Comparison of ENCODE assay signal across 10 cellular contexts in the genomic region with DNA sequence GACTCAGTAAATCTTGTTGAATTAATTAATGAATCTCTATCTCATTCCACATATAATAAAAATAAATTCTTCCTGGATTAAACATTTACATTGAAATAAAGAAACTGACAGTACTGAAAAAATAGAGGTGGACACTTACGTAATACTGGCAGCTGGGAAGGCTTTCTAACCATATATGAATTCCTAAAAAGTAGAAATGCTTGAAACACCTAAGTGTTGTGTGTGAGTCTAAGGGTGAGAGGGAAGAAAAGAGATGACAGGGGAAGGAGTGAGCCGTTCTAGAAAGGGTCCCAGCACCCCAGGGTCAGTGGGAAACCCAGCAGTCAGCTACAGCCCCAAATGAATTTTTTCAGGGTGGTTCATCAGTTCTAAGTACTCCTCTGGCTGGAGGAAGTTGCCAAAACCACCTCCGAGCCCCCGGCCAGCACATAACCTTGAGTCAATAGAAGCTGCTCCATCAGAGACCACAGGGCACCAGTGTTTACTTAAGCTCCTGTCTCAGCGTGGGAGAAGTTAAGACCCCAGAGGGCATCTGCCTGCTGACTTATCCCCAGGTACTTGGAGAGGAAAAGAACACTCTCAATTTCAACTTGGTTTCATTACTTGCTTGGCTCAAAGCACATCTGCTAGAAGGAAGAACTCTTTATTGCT. TPM values are rescaled to one million over a fixed set of nuclear protein-coding genes. Genes with fewer than 3 reads are reported as not detected.
A peak's percentile ranks its signal among the peaks of the same experiment; 100 is the strongest.
DNase-seq lines count a peak whose midpoint lies in the region; ATAC-seq lines count a peak whose summit lies in the region.
"Had no signal": no experiment of that assay in that cellular context is flagged by ENCODE, and none has a peak within 500 bp of the region (broad histone marks: within the 10 kb centered on the region; RNA-seq: fewer than 3 reads in every experiment).

No MANE protein-coding gene starts in this region.

- H3K27me3 ChIP-seq in skeletal muscle satellite cell (ENCODE audit: control insufficient read depth, insufficient read depth, low read length): no peaks in the 10 kb centered on the region
- H3K27me3 ChIP-seq: neural progenitor cell had no signal

- peak overlapping the region; percentile 64 for H3K4me2 ChIP-seq in skeletal muscle satellite cell (ENCODE audit: low read length)
- H3K4me2 ChIP-seq: neural progenitor cell had no signal

- H3K36me3 ChIP-seq in skeletal muscle satellite cell (ENCODE audit: insufficient read depth, low read length): no peaks in the 10 kb centered on the region
- H3K36me3 ChIP-seq: neural progenitor cell had no signal

- peaks cover 83% of the 10 kb centered on the region for H3K4me1 Mint-ChIP-seq in dendritic cell treated with granulocyte-macrophage colony-stimulating factor and Interleukin-4, amounts not matched to agents 40 ng/mL and 50 ng/mL, for 4 days (ENCODE audit: low read depth)
- H3K4me1 Mint-ChIP-seq: neural progenitor cell had no signal

- DNase-seq in GF-D8 (lab: John Stamatoyannopoulos, UW): peak; percentile 22
- peak; percentile 73 for DNase-seq in NCI-H69 (lab: John Stamatoyannopoulos, UW)
- DNase-seq: activated CD4-positive, CD25-positive, alpha-beta regulatory T cell treated with anti-CD3 and anti-CD28 coated beads, Interleukin-2, amount 50 U/mL, for 72 hours had no signal

- H3K27me3 Mint-ChIP-seq in dendritic cell treated with granulocyte-macrophage colony-stimulating factor and Interleukin-4, amounts not matched to agents 40 ng/mL and 50 ng/mL, for 4 days: no peaks in the 10 kb centered on the region

- H3K36me3 Mint-ChIP-seq in dendritic cell treated with granulocyte-macrophage colony-stimulating factor and Interleukin-4, amounts not matched to agents 40 ng/mL and 50 ng/mL, for 4 days (ENCODE audit: low read depth): peaks cover 32% of the 10 kb centered on the region
- H3K36me3 Mint-ChIP-seq: neural progenitor cell had no signal

- H3K9me3 Mint-ChIP-seq in dendritic cell treated with granulocyte-macrophage colony-stimulating factor and Interleukin-4, amounts not matched to agents 40 ng/mL and 50 ng/mL, for 4 days: no peaks in the 10 kb centered on the region

- H3K9me3 ChIP-seq in skeletal muscle satellite cell (replicated peaks; ENCODE audit: low read length): no peaks in the 10 kb centered on the region

- peak overlapping the region; percentile 79 for H3K27ac Mint-ChIP-seq in dendritic cell treated with granulocyte-macrophage colony-stimulating factor and Interleukin-4, amounts not matched to agents 40 ng/mL and 50 ng/mL, for 4 days
- H3K27ac Mint-ChIP-seq: neural progenitor cell had no signal

- peak overlapping the region; percentile 30 for H3K9ac ChIP-seq in skeletal muscle satellite cell (ENCODE audit: low read depth, low read length)
- H3K9ac ChIP-seq: neural progenitor cell had no signal

- no peak for ATAC-seq in HG03432 (IDR thresholded peaks at IDR 0.05; ENCODE audit: unreplicated experiment)
- ATAC-seq in HG03460 (IDR thresholded peaks at IDR 0.05; ENCODE audit: unreplicated experiment): no peak
- no peak for ATAC-seq in HG03354 (IDR thresholded peaks at IDR 0.05; ENCODE audit: poor library complexity, severe bottlenecking, unreplicated experiment)
- ATAC-seq: esophagus mucosa had no signal

- H3K4me3 Mint-ChIP-seq in dendritic cell treated with granulocyte-macrophage colony-stimulating factor and Interleukin-4, amounts not matched to agents 40 ng/mL and 50 ng/mL, for 4 days: no peak overlapping the region
- H3K4me3 Mint-ChIP-seq: neural progenitor cell had no signal

- H3K4me1 ChIP-seq in skeletal muscle satellite cell (ENCODE audit: control insufficient read depth, insufficient read depth, low read length): peaks cover 94% of the 10 kb centered on the region
- H3K4me1 ChIP-seq: neural progenitor cell had no signal

- intact Hi-C loops in dendritic cell treated with granulocyte-macrophage colony-stimulating factor and Interleukin-4, amounts not matched to agents 40 ng/mL and 50 ng/mL, for 4 days (cut with micrococcal nuclease): no loop called here

- peak overlapping the region; percentile 28 for H3K4me3 ChIP-seq in skeletal muscle satellite cell (ENCODE audit: low read length)
- H3K4me3 ChIP-seq: neural progenitor cell had no signal

RNA-seq across cellular contexts. Expression of a gene that starts 18.3 kb away (rescaled TPM):
- total RNA-seq in skeletal muscle satellite cell (2012; rRNA removed): 9.2 and 15.5 TPM in 2 replicates

RNA-seq across cellular contexts. Expression of a gene that starts 30.1 kb away (rescaled TPM):
- 51.1 and 54.8 TPM in 2 replicates for total RNA-seq in skeletal muscle satellite cell (2012; rRNA removed)
